Comparison of ENCODE assay signal across 20 cellular contexts in the genomic region with DNA sequence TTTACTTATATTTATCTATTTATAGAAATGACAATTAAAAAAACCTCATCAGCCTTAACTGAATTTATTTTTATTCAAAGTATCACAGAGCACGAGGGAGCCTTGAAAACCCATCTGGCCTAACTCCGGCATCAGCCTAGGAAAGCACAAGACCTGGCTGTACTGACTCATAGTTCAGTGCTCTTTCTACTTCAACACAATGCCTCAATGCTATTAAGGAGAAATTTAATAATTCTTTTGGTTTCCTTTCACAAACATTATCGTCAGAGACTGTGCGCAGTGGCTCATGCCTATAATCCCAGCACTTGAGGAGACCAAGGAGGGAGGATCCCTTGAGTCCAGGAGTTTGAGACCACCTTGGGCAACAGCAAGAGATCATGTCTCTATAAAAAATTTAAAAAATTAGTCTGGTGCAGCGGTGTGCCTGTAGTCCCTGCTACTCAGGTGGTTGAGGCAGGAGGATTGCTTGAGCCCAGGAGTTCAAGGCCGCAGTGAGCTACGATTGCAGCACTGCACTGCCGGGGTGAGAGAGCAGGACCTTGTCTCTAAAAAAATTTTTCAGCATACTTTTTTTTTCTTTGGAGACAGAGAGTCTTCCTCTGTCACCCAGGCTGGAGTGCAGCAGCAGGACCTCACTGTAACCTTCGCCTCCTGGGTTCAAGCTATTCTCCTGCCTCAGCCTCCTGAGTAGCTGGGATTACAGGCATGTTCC. TPM values are rescaled to one million over a fixed set of nuclear protein-coding genes. Genes with fewer than 3 reads are reported as not detected.
DNase-seq lines count a peak whose midpoint lies in the region; ATAC-seq and TF ChIP-seq lines count a peak whose summit lies in the region.
"Had no signal": no experiment of that assay in that cellular context is flagged by ENCODE, and none has a peak within 500 bp of the region (broad histone marks: within the 10 kb centered on the region; RNA-seq: fewer than 3 reads in every experiment).

No MANE protein-coding gene starts in this region.

- H3K27ac ChIP-seq in mammary epithelial cell (ENCODE audit: insufficient read depth, low read depth, low read length) (no peak overlapping the region), mesendoderm (ENCODE audit: low read depth, low read length) (no peak overlapping the region), left lung (no peak overlapping the region), vagina (no peak overlapping the region)
- H3K27ac ChIP-seq: HL-60 had no signal

- H3K4me3 ChIP-seq in mammary epithelial cell (replicated peaks in 1 of 3; ENCODE audit: insufficient read depth in 1 of 3, low read depth in 2 of 3, low read length in 3 of 3) (no peak overlapping the region), mesendoderm (ENCODE audit: low read length) (no peak overlapping the region), left lung (no peak overlapping the region), vagina (no peak overlapping the region)
- H3K4me3 ChIP-seq: K562 had no signal

- DNase-seq in MCF 10A (ENCODE audit: unreplicated experiment): no peak
- no peak for DNase-seq in mammary epithelial cell
- no peak for DNase-seq in chondrocyte (ENCODE audit: low spot score)
- no peak for DNase-seq in mesendoderm
- no peak for DNase-seq in type B pancreatic cell (ENCODE audit: extremely low spot score, unreplicated experiment)
- DNase-seq in left lung: no peak
- no peak for DNase-seq in vagina (ENCODE audit: extremely low spot score in 2 of 2)
- DNase-seq: DND-41, H7, NCI-H1105 treated with DMSO at 0.1 percent for 48 hours, NCI-H1694 treated with DMSO at 0.1 percent for 48 hours, NCI-H2107, NCI-H510A, NCI-H748 treated with DMSO at 0.1 percent for 48 hours, Right ventricle myocardium superior had no signal

- H2BK15ac ChIP-seq in mesendoderm (replicated peaks; ENCODE audit: low read depth): no peak overlapping the region

- H3K27me3 ChIP-seq in mammary epithelial cell (ENCODE audit: insufficient read depth, low read length): no peaks in the 10 kb centered on the region
- H3K27me3 ChIP-seq in mesendoderm (ENCODE audit: insufficient read depth, low read length, poor library complexity): no peaks in the 10 kb centered on the region
- peaks cover 0 to 41% of the 10 kb centered on the region in 2 donors for H3K27me3 ChIP-seq in left lung
- H3K27me3 ChIP-seq in vagina: no peaks in the 10 kb centered on the region

- WGBS in mammary epithelial cell (ENCODE audit: low coverage, missing lambda C conversion rate): 89% methylated on average over 9 of the region's 9 CpGs
- no CpG with 5 or more reads among the region's 9 CpGs for WGBS in mesendoderm (ENCODE audit: extremely low coverage, insufficient coverage, low lambda C conversion rate)

- TF ChIP-seq CTCF in MCF 10A (IDR thresholded peaks at IDR 0.05; ENCODE audit: unreplicated experiment) (no peak), mammary epithelial cell (conservative IDR thresholded peaks at IDR 0.05 in 1 of 2, IDR thresholded peaks at IDR 0.05 in 1 of 2; ENCODE audit: extremely low read depth in 1 of 2, insufficient read depth in 1 of 2, low read depth in 1 of 2, low read length in 2 of 2) (no peak), chondrocyte (IDR thresholded peaks at IDR 0.05) (no peak), type B pancreatic cell (conservative IDR thresholded peaks at IDR 0.05) (no peak), left lung (IDR thresholded peaks at IDR 0.05) (no peak), vagina (IDR thresholded peaks at IDR 0.05) (no peak)

- H2AK5ac ChIP-seq in mesendoderm (ENCODE audit: low read length): no peak overlapping the region

- no peak overlapping the region for H4K8ac ChIP-seq in mesendoderm (ENCODE audit: low read depth, low read length)

- H3K4me3 Mint-ChIP-seq in MCF 10A (ENCODE audit: unreplicated experiment): no peak overlapping the region
- H3K4me3 Mint-ChIP-seq in chondrocyte (ENCODE audit: unreplicated experiment): no peak overlapping the region
- peak overlapping the region; percentile 34 for H3K4me3 Mint-ChIP-seq in type B pancreatic cell

- in situ Hi-C loops in mammary epithelial cell (cut with MboI; ENCODE audit: low sequenced_read_pairs in 2 of 2): loop anchor here in 1 of 2 donors (10.0 kb wide), 1 partner anchor 124 kb away; no protein-coding TSS in a partner anchor

- intact Hi-C loops in MCF 10A (cut with micrococcal nuclease) (loop anchor here (5.0 kb wide), 1 partner anchor 163 kb away; no protein-coding TSS in a partner anchor), mammary epithelial cell (cut with micrococcal nuclease) (loop anchor here (5.0 kb wide), 2 partner anchors 37 to 163 kb away; no protein-coding TSS in a partner anchor), left lung (cut with DNase I) (no loop called here), vagina (cut with DNase I) (no loop called here)

- POLR2A ChIA-PET in MCF 10A (lab: Yijun Ruan, JAX): no interaction called here

- H3K9me3 Mint-ChIP-seq in MCF 10A (ENCODE audit: unreplicated experiment): no peaks in the 10 kb centered on the region
- H3K9me3 Mint-ChIP-seq in chondrocyte (ENCODE audit: low read depth): no peaks in the 10 kb centered on the region
- peaks cover 4% of the 10 kb centered on the region for H3K9me3 Mint-ChIP-seq in type B pancreatic cell

- peaks cover 1% of the 10 kb centered on the region for H3K79me1 ChIP-seq in mesendoderm (ENCODE audit: low read length)

- H3K4me2 ChIP-seq in mammary epithelial cell (ENCODE audit: insufficient read depth, low read depth, low read length) (no peak overlapping the region), mesendoderm (ENCODE audit: low read length) (no peak overlapping the region)

- peaks cover 28% of the 10 kb centered on the region for H3K4me1 Mint-ChIP-seq in MCF 10A (ENCODE audit: insufficient read depth, unreplicated experiment)
- H3K4me1 Mint-ChIP-seq in chondrocyte (ENCODE audit: low read depth): peaks cover 42% of the 10 kb centered on the region
- peaks cover 26% of the 10 kb centered on the region for H3K4me1 Mint-ChIP-seq in type B pancreatic cell (ENCODE audit: unreplicated experiment)

- H2BK120ac ChIP-seq in mesendoderm (ENCODE audit: low read depth, low read length): no peak overlapping the region

- no peaks in the 10 kb centered on the region for H4K20me1 ChIP-seq in mammary epithelial cell (ENCODE audit: insufficient read depth, low read length)

- no peaks in the 10 kb centered on the region for H3K9me3 ChIP-seq in mammary epithelial cell (replicated peaks; ENCODE audit: insufficient read depth, low read length)
- no peaks in the 10 kb centered on the region for H3K9me3 ChIP-seq in left lung
- no peaks in the 10 kb centered on the region for H3K9me3 ChIP-seq in vagina

- H3K4ac ChIP-seq in mesendoderm (ENCODE audit: low read depth, low read length): peak overlapping the region; percentile 79

- no peak overlapping the region for H3K9ac ChIP-seq in mammary epithelial cell (ENCODE audit: insufficient read depth, low read length)
- no peak overlapping the region for H3K9ac ChIP-seq in mesendoderm (ENCODE audit: low read length)

- dilution Hi-C loops in mammary epithelial cell (cut with HindIII; ENCODE audit: low sequenced_read_pairs): no loop called here

- H3K18ac ChIP-seq in mesendoderm (ENCODE audit: low read length): peak overlapping the region; percentile 75

- H3K36me3 ChIP-seq in mammary epithelial cell (ENCODE audit: insufficient read depth, low read length): no peaks in the 10 kb centered on the region
- no peaks in the 10 kb centered on the region for H3K36me3 ChIP-seq in mesendoderm (ENCODE audit: control insufficient read depth, insufficient read depth, low read length)
- no peaks in the 10 kb centered on the region for H3K36me3 ChIP-seq in left lung
- H3K36me3 ChIP-seq in vagina: no peaks in the 10 kb centered on the region

- BruUV-seq in MCF 10A (replicated peaks; lab: Mats Ljungman, UMichigan) (no TSS peak), mammary epithelial cell (replicated peaks; lab: Mats Ljungman, UMichigan) (no TSS peak)

- H3K56ac ChIP-seq in mesendoderm (ENCODE audit: low read length): no peak overlapping the region

- H2AFZ ChIP-seq in mammary epithelial cell (ENCODE audit: low read depth, low read length): no peak overlapping the region

- TF ChIP-seq POLR2A in vagina (IDR thresholded peaks at IDR 0.05): no peak

- peak overlapping the region; percentile 99 for H3K27ac Mint-ChIP-seq in MCF 10A (ENCODE audit: low read depth, unreplicated experiment)
- peak overlapping the region; percentile 49 for H3K27ac Mint-ChIP-seq in chondrocyte (ENCODE audit: unreplicated experiment)
- H3K27ac Mint-ChIP-seq in type B pancreatic cell: no peak overlapping the region
- H3K27ac Mint-ChIP-seq: CD14-positive monocyte had no signal

- H3K23ac ChIP-seq in mesendoderm (ENCODE audit: low read length): no peak overlapping the region

- H4K5ac ChIP-seq in mesendoderm (ENCODE audit: low read length): no peak overlapping the region

- no peaks in the 10 kb centered on the region for H3K36me3 Mint-ChIP-seq in MCF 10A (ENCODE audit: insufficient read depth, unreplicated experiment)
- H3K36me3 Mint-ChIP-seq in chondrocyte (ENCODE audit: low read depth): no peaks in the 10 kb centered on the region
- H3K36me3 Mint-ChIP-seq in type B pancreatic cell: peaks cover 4% of the 10 kb centered on the region

- peaks cover 18% of the 10 kb centered on the region for H3K4me1 ChIP-seq in mammary epithelial cell (ENCODE audit: insufficient read depth, low read length)
- H3K4me1 ChIP-seq in mesendoderm (ENCODE audit: control insufficient read depth, low read depth, low read length): peaks cover 5% of the 10 kb centered on the region
- H3K4me1 ChIP-seq in left lung: peaks cover 0 to 20% of the 10 kb centered on the region in 2 donors
- peaks cover 19% of the 10 kb centered on the region for H3K4me1 ChIP-seq in vagina

- peaks cover 12% of the 10 kb centered on the region for H3K79me2 ChIP-seq in mammary epithelial cell (ENCODE audit: insufficient read depth, low read length)
- H3K79me2 ChIP-seq in mesendoderm (ENCODE audit: control insufficient read depth, insufficient read depth, low read length): no peaks in the 10 kb centered on the region

- H3K27me3 Mint-ChIP-seq in MCF 10A (ENCODE audit: insufficient read depth, unreplicated experiment) (no peaks in the 10 kb centered on the region), chondrocyte (ENCODE audit: low read depth) (no peaks in the 10 kb centered on the region), type B pancreatic cell (no peaks in the 10 kb centered on the region)

- H2BK5ac ChIP-seq in mesendoderm (ENCODE audit: low read length): no peak overlapping the region

- CTCF ChIA-PET in MCF 10A (lab: Yijun Ruan, JAX): interaction anchor here (1.1 kb wide), 1 partner anchor 834 kb away, joined by 3 read pairs; no protein-coding TSS in a partner anchor
- CTCF ChIA-PET in mammary epithelial cell (lab: Charles Lee; ENCODE audit: low non-redundant PET): no interaction called here

- ATAC-seq in left lung (no peak), GM19395 (IDR thresholded peaks at IDR 0.05; ENCODE audit: unreplicated experiment) (no peak)
- ATAC-seq: K562 had no signal

RNA-seq across cellular contexts. Expression of gene SASH1, which starts 1.9 kb away (rescaled TPM):
- total RNA-seq in MCF 10A (2022): 16.7 and 18.4 TPM in 2 replicates
- total RNA-seq in mammary epithelial cell: 10 to 100 TPM; 14.9 to 17.3 TPM
- polyA plus RNA-seq in mammary epithelial cell: 5.0 TPM
- 5.6 TPM for polyA minus RNA-seq in mammary epithelial cell
- total RNA-seq in chondrocyte: 54.2 to 89.3 TPM (median 82.9 TPM) in 3 replicates
- 5.8 TPM for polyA plus RNA-seq in mesendoderm (2013, experiment 1 of 2)
- 6.0 TPM for polyA plus RNA-seq in mesendoderm (2013, experiment 2 of 2)
- total RNA-seq in type B pancreatic cell (ENCODE audit: low replicate concordance): 61.3 and 99.9 TPM in 2 replicates
- total RNA-seq in left lung: 10 to 100 TPM; 51.3 to 53.5 TPM
- total RNA-seq in vagina: 86.4 TPM
- total RNA-seq: OCI-LY7 had no signal

Comparison
In these comparisons a context has a peak if more than half of its experiments do, and no peak if none do; other contexts are left out.
1. intact Hi-C loops: an anchor here in MCF 10A (5.0 kb wide) and mammary epithelial cell (5.0 kb wide); none called in left lung and vagina.